In the genomic region with DNA sequence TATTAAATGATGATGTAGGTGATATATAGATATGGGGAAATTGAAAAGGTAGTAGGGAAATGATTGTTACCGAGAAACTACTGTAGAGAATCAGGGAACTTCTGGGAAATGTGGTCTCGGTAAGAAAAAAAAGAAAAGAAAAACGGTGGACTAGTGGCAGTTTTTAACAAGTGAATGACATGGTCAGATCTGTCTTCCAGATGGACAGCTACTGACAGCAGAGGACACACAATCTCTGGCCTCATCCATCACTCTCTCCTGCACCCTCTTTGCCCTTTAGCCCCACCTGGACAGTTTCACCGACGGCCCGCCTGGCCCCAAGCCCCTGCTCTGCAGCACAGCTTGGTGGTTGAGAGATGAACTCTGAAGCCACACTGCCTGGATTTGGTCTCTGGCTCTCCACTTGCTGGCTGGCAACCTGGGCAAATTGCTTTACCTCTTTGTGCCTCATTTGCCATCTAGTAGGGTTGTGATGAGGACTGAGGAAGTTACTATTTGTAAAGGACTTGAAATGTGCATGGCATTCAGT, we compare ENCODE assay signal across 27 cellular contexts. TPM values are rescaled to one million over a fixed set of nuclear protein-coding genes. Genes with fewer than 3 reads are reported as not detected.
A peak's percentile ranks its signal among the peaks of the same experiment; 100 is the strongest.
DNase-seq lines count a peak whose midpoint lies in the region; ATAC-seq and TF ChIP-seq lines count a peak whose summit lies in the region.
"Had no signal": no experiment of that assay in that cellular context is flagged by ENCODE, and none has a peak within 500 bp of the region (broad histone marks: within the 10 kb centered on the region; RNA-seq: fewer than 3 reads in every experiment).

No MANE protein-coding gene starts in this region.

- TF ChIP-seq CTCF in WTC11 (IDR thresholded peaks at IDR 0.05) (no peak), epithelial cell of proximal tubule (conservative IDR thresholded peaks at IDR 0.05; ENCODE audit: low read depth, low read length) (peak; percentile 13), neutrophil (IDR thresholded peaks at IDR 0.05) (no peak), hepatocyte (IDR thresholded peaks at IDR 0.05; ENCODE audit: poor library complexity) (no peak)

- peaks cover 0 to 46% (median 0%) of the 10 kb centered on the region in 11 experiments; a peak in 5 of 22 replicates for H3K36me3 ChIP-seq in BLaER1 treated with 17β-estradiol and CSF1 and Interleukin-3, amounts not matched to agents 10 nM and 100 nM
- H3K36me3 ChIP-seq in neutrophil (no peaks in the 10 kb centered on the region), hepatocyte (replicated peaks; ENCODE audit: insufficient read depth, low read depth) (no peaks in the 10 kb centered on the region)
- H3K36me3 ChIP-seq: right atrium auricular region had no signal

- no peaks in the 10 kb centered on the region for H3K27me3 ChIP-seq in BLaER1 treated with 17β-estradiol and CSF1 and Interleukin-3, amounts not matched to agents 10 nM and 100 nM
- H3K27me3 ChIP-seq in neutrophil (no peaks in the 10 kb centered on the region), hepatocyte (no peaks in the 10 kb centered on the region)
- H3K27me3 ChIP-seq: right atrium auricular region, testis had no signal

- peak overlapping the region in 2 of 11 experiments; percentile 3 to 18; a peak in 1 of 22 replicates for H3K9ac ChIP-seq in BLaER1 treated with 17β-estradiol and CSF1 and Interleukin-3, amounts not matched to agents 10 nM and 100 nM
- H3K9ac ChIP-seq: SK-N-SH had no signal

- H3K9me3 ChIP-seq in BLaER1 treated with 17β-estradiol and CSF1 and Interleukin-3, amounts not matched to agents 10 nM and 100 nM (replicated peaks in 1 of 11) = peaks cover 0 to 41% (median 10%) of the 10 kb centered on the region in 11 experiments; a peak in 14 of 22 replicates
- H3K9me3 ChIP-seq in neutrophil (no peaks in the 10 kb centered on the region), hepatocyte (ENCODE audit: low read depth) (no peaks in the 10 kb centered on the region)
- H3K9me3 ChIP-seq: right atrium auricular region, SK-N-SH, testis had no signal

- peaks cover 38% of the 10 kb centered on the region for H3K4me1 Mint-ChIP-seq in WTC11
- peaks cover 7% of the 10 kb centered on the region for H3K4me1 Mint-ChIP-seq in stimulated activated memory B cell treated with anti-CD40 and anti-IgM and Interleukin-4, amounts not matched to agents 10 μg/mL and 1 μg/mL and 100 μg/mL, for 72 hours
- H3K4me1 Mint-ChIP-seq: activated naive CD4-positive, alpha-beta T cell treated with anti-CD3 and anti-CD28 coated beads, Interleukin-2, amount 50 U/mL, for 24 hours; nephron had no signal

- H3K4me3 ChIP-seq in BLaER1 treated with 17β-estradiol and CSF1 and Interleukin-3, amounts not matched to agents 10 nM and 100 nM = no peak overlapping the region
- H3K4me3 ChIP-seq in epithelial cell of proximal tubule (ENCODE audit: low read depth, low read length) (no peak overlapping the region), neutrophil (ENCODE audit: low read depth in 1 of 2, low read length in 1 of 2) (no peak overlapping the region), hepatocyte (no peak overlapping the region)
- H3K4me3 ChIP-seq: PC-9, right atrium auricular region, smooth muscle cell, testis had no signal

- DNase-seq in WTC11 (ENCODE audit: low spot score) (no peak), epithelial cell of proximal tubule (ENCODE audit: low read depth) (no peak), hepatocyte (ENCODE audit: low spot score) (no peak)
- DNase-seq in activated CD8-positive, alpha-beta memory T cell treated with anti-CD3 and anti-CD28 coated beads, Interleukin-2, amount 50 U/mL, for 4 hours = no peak
- DNase-seq: activated CD4-positive, alpha-beta T cell treated with anti-CD3 and anti-CD28 coated beads, Interleukin-2, amount 50 U/mL, for 48 hours; activated CD4-positive, CD25-positive, alpha-beta regulatory T cell treated with anti-CD3 and anti-CD28 coated beads, Interleukin-2, amount 50 U/mL, for 72 hours; Calu3; DMS79; effector CD4-positive, alpha-beta T cell; GDM1; hypothalamus; left colon; NCI-H1105; NCI-H1930; NCI-H524; PC-9; SK-N-SH; stimulated activated naive CD8-positive, alpha-beta T cell treated with anti-CD3 and anti-CD28 coated beads, Interleukin-15, Interleukin-2, amounts not matched to agents 100 U/mL and 50 U/mL, for 24 hours; testis had no signal

- peaks cover 46% of the 10 kb centered on the region for H3K79me2 ChIP-seq in hepatocyte

- H3K27ac Mint-ChIP-seq in WTC11 = peak overlapping the region; percentile 85
- H3K27ac Mint-ChIP-seq in stimulated activated memory B cell treated with anti-CD40 and anti-IgM and Interleukin-4, amounts not matched to agents 10 μg/mL and 1 μg/mL and 100 μg/mL, for 72 hours = no peak overlapping the region
- H3K27ac Mint-ChIP-seq: activated naive CD4-positive, alpha-beta T cell treated with anti-CD3 and anti-CD28 coated beads, Interleukin-2, amount 50 U/mL, for 24 hours; nephron had no signal

- H3K9me3 Mint-ChIP-seq in WTC11 = no peaks in the 10 kb centered on the region
- H3K9me3 Mint-ChIP-seq in stimulated activated memory B cell treated with anti-CD40 and anti-IgM and Interleukin-4, amounts not matched to agents 10 μg/mL and 1 μg/mL and 100 μg/mL, for 72 hours = no peaks in the 10 kb centered on the region
- H3K9me3 Mint-ChIP-seq: activated naive CD4-positive, alpha-beta T cell treated with anti-CD3 and anti-CD28 coated beads, Interleukin-2, amount 50 U/mL, for 24 hours; nephron had no signal

- no peak overlapping the region for H2AFZ ChIP-seq in hepatocyte
- H2AFZ ChIP-seq: PC-9 had no signal

- peaks cover 3 to 99% (median 11%) of the 10 kb centered on the region in 10 experiments; a peak in 18 of 20 replicates for H3K4me1 ChIP-seq in BLaER1 treated with 17β-estradiol and CSF1 and Interleukin-3, amounts not matched to agents 10 nM and 100 nM
- peaks cover 49 to 66% of the 10 kb centered on the region in 2 experiments for H3K4me1 ChIP-seq in neutrophil (ENCODE audit: control insufficient read depth in 1 of 2, insufficient read depth in 1 of 2, low read depth in 1 of 2, low read length in 1 of 2)
- no peaks in the 10 kb centered on the region for H3K4me1 ChIP-seq in hepatocyte (ENCODE audit: insufficient read depth)
- H3K4me1 ChIP-seq: right atrium auricular region had no signal

- peak; percentile 69 for ATAC-seq in WTC11
- ATAC-seq in stimulated activated memory B cell treated with anti-CD40 and anti-IgM and Interleukin-4, amounts not matched to agents 10 μg/mL and 1 μg/mL and 100 μg/mL, for 72 hours = no peak
- ATAC-seq: left colon; stimulated activated naive CD8-positive, alpha-beta T cell treated with anti-CD3 and anti-CD28 coated beads, Interleukin-15, Interleukin-2, amounts not matched to agents 100 U/mL and 50 U/mL, for 24 hours had no signal

- no peak overlapping the region for H3K4me3 Mint-ChIP-seq in WTC11
- no peak overlapping the region for H3K4me3 Mint-ChIP-seq in stimulated activated memory B cell treated with anti-CD40 and anti-IgM and Interleukin-4, amounts not matched to agents 10 μg/mL and 1 μg/mL and 100 μg/mL, for 72 hours
- H3K4me3 Mint-ChIP-seq: activated naive CD4-positive, alpha-beta T cell treated with anti-CD3 and anti-CD28 coated beads, Interleukin-2, amount 50 U/mL, for 24 hours; nephron had no signal

- peaks cover 31% of the 10 kb centered on the region for H3K36me3 Mint-ChIP-seq in WTC11
- H3K36me3 Mint-ChIP-seq in stimulated activated memory B cell treated with anti-CD40 and anti-IgM and Interleukin-4, amounts not matched to agents 10 μg/mL and 1 μg/mL and 100 μg/mL, for 72 hours = peaks cover 16% of the 10 kb centered on the region
- H3K36me3 Mint-ChIP-seq: activated naive CD4-positive, alpha-beta T cell treated with anti-CD3 and anti-CD28 coated beads, Interleukin-2, amount 50 U/mL, for 24 hours had no signal

- peak overlapping the region in 8 of 11 experiments; percentile 3 to 83 (median 22); a peak in 10 of 22 replicates for H3K27ac ChIP-seq in BLaER1 treated with 17β-estradiol and CSF1 and Interleukin-3, amounts not matched to agents 10 nM and 100 nM
- H3K27ac ChIP-seq in neutrophil = peak overlapping the region; percentile 62
- H3K27ac ChIP-seq in hepatocyte = no peak overlapping the region
- H3K27ac ChIP-seq: C4-2B, right atrium auricular region, testis had no signal

- H3K27me3 Mint-ChIP-seq in WTC11 (ENCODE audit: low read depth) = no peaks in the 10 kb centered on the region
- no peaks in the 10 kb centered on the region for H3K27me3 Mint-ChIP-seq in stimulated activated memory B cell treated with anti-CD40 and anti-IgM and Interleukin-4, amounts not matched to agents 10 μg/mL and 1 μg/mL and 100 μg/mL, for 72 hours
- H3K27me3 Mint-ChIP-seq: activated naive CD4-positive, alpha-beta T cell treated with anti-CD3 and anti-CD28 coated beads, Interleukin-2, amount 50 U/mL, for 24 hours had no signal

- H3K4me2 ChIP-seq in BLaER1 treated with 17β-estradiol and CSF1 and Interleukin-3, amounts not matched to agents 10 nM and 100 nM = peak overlapping the region in 3 of 11 experiments; percentile 64 to 73 (median 64); a peak in 4 of 22 replicates
- H3K4me2 ChIP-seq in hepatocyte = no peak overlapping the region
- H3K4me2 ChIP-seq: PC-9, SK-N-SH, smooth muscle cell had no signal

- POLR2A ChIA-PET in WTC11 (lab: Charles Lee) = interaction anchor here (0.6 kb wide), 1 partner anchor 22 kb away, joined by 3 read pairs; no protein-coding TSS in a partner anchor

- H3K9me2 ChIP-seq in hepatocyte (replicated peaks; ENCODE audit: insufficient read depth) = no peaks in the 10 kb centered on the region
- H3K9me2 ChIP-seq: SK-N-SH had no signal

- CTCF ChIA-PET in WTC11 (lab: Charles Lee) = interaction anchor here (1.0 kb wide), 1 partner anchor 10 kb away, joined by 3 read pairs; no protein-coding TSS in a partner anchor

- WGBS in hepatocyte (ENCODE audit: low lambda C conversion rate, missing lambda C conversion rate) = 84% methylated on average over 6 of the region's 6 CpGs

- H4K20me1 ChIP-seq in BLaER1 treated with 17β-estradiol and CSF1 and Interleukin-3, amounts not matched to agents 10 nM and 100 nM = peaks cover 0 to 16% (median 0%) of the 10 kb centered on the region in 11 experiments; a peak in 2 of 22 replicates
- H4K20me1 ChIP-seq in hepatocyte (ENCODE audit: insufficient read depth, poor library complexity, severe bottlenecking) = no peaks in the 10 kb centered on the region

RNA-seq across cellular contexts. Expression of a gene that starts 23.4 kb away (rescaled TPM):
- total RNA-seq in WTC11 (2021) (89.0 to 97.9 TPM (median 92.5 TPM) in 3 replicates), epithelial cell of proximal tubule (33.1 and 42.9 TPM in 2 replicates), hepatocyte (126 and 137 TPM in 2 replicates)
- 44.9 and 49.8 TPM in 2 replicates for polyA plus RNA-seq in hepatocyte
